In genomic region chr5:74798977-74799911, GRCh38 we compare ENCODE assay signal across 19 cellular contexts. TPM values are rescaled to one million over a fixed set of nuclear protein-coding genes. Genes with fewer than 3 reads are reported as not detected.
A peak's percentile ranks its signal among the peaks of the same experiment; 100 is the strongest.
DNase-seq lines count a peak whose midpoint lies in the region; ATAC-seq and TF ChIP-seq lines count a peak whose summit lies in the region.
"Had no signal": no experiment of that assay in that cellular context is flagged by ENCODE, and none has a peak within 500 bp of the region (broad histone marks: within the 10 kb centered on the region; RNA-seq: fewer than 3 reads in every experiment).

No MANE protein-coding gene starts in this region.

- intact Hi-C loops in ascending aorta (cut with DNase I), result no loop called here

- ATAC-seq in GM23338 (no peak), GM18505 (IDR thresholded peaks at IDR 0.05; ENCODE audit: unreplicated experiment) (no peak)
- ATAC-seq: GM12878; mucosa of descending colon; stimulated activated memory B cell treated with anti-CD40 and anti-IgM and Interleukin-4, amounts not matched to agents 10 μg/mL and 1 μg/mL and 100 μg/mL, for 72 hours had no signal

- no peak overlapping the region for H2AFZ ChIP-seq in GM23338

- TF ChIP-seq CTCF in GM23338 (conservative IDR thresholded peaks at IDR 0.05; ENCODE audit: low read depth in 2 of 2) (no peak), progenitor cell of endocrine pancreas (IDR thresholded peaks at IDR 0.05; ENCODE audit: unreplicated experiment) (no peak), Peyer's patch (IDR thresholded peaks at IDR 0.05) (no peak), ascending aorta (IDR thresholded peaks at IDR 0.05) (no peak)

- H3K4me1 Mint-ChIP-seq in GM23338 (no peaks in the 10 kb centered on the region; the same call in 2 of the 3 replicates), progenitor cell of endocrine pancreas (ENCODE audit: low read depth) (no peaks in the 10 kb centered on the region)
- H3K4me1 Mint-ChIP-seq: activated naive CD8-positive, alpha-beta T cell treated with anti-CD3 and anti-CD28 coated beads, Interleukin-2, amount 10 ng/mL, durations not matched to agents 7 days and 5 days; stimulated activated memory B cell treated with anti-CD40 and anti-IgM and Interleukin-4, amounts not matched to agents 10 μg/mL and 1 μg/mL and 100 μg/mL, for 72 hours had no signal

- peaks cover 77% of the 10 kb centered on the region for H3K36me3 Mint-ChIP-seq in GM23338 (ENCODE audit: low read depth)
- peaks cover 19% of the 10 kb centered on the region for H3K36me3 Mint-ChIP-seq in progenitor cell of endocrine pancreas (ENCODE audit: insufficient read depth)
- H3K36me3 Mint-ChIP-seq: activated naive CD8-positive, alpha-beta T cell treated with anti-CD3 and anti-CD28 coated beads, Interleukin-2, amount 10 ng/mL, durations not matched to agents 7 days and 5 days had no signal

- H3K27ac ChIP-seq in GM23338 (ENCODE audit: low read depth), result peak overlapping the region; percentile 61
- H3K27ac ChIP-seq in Peyer's patch, result no peak overlapping the region
- no peak overlapping the region for H3K27ac ChIP-seq in ascending aorta
- H3K27ac ChIP-seq: esophagus muscularis mucosa, right atrium auricular region had no signal

- no peaks in the 10 kb centered on the region; the same call in 1 of the 2 replicates for H4K20me1 ChIP-seq in GM23338 (replicated peaks; ENCODE audit: insufficient read depth)

- H3K9me3 Mint-ChIP-seq in GM23338, result no peaks in the 10 kb centered on the region; the same call in 2 of the 3 replicates
- H3K9me3 Mint-ChIP-seq in progenitor cell of endocrine pancreas (ENCODE audit: low read depth), result no peaks in the 10 kb centered on the region
- H3K9me3 Mint-ChIP-seq: activated naive CD8-positive, alpha-beta T cell treated with anti-CD3 and anti-CD28 coated beads, Interleukin-2, amount 10 ng/mL, durations not matched to agents 7 days and 5 days; stimulated activated memory B cell treated with anti-CD40 and anti-IgM and Interleukin-4, amounts not matched to agents 10 μg/mL and 1 μg/mL and 100 μg/mL, for 72 hours had no signal

- H3K4me3 Mint-ChIP-seq in GM23338 (no peak overlapping the region), progenitor cell of endocrine pancreas (ENCODE audit: low read depth) (no peak overlapping the region)
- H3K4me3 Mint-ChIP-seq: activated naive CD8-positive, alpha-beta T cell treated with anti-CD3 and anti-CD28 coated beads, Interleukin-2, amount 10 ng/mL, durations not matched to agents 7 days and 5 days; stimulated activated memory B cell treated with anti-CD40 and anti-IgM and Interleukin-4, amounts not matched to agents 10 μg/mL and 1 μg/mL and 100 μg/mL, for 72 hours had no signal

- H3K9me2 ChIP-seq in GM23338 (ENCODE audit: insufficient read depth), result no peaks in the 10 kb centered on the region

- H3K27me3 Mint-ChIP-seq in GM23338 (ENCODE audit: insufficient read depth, low read depth, poor library complexity), result peaks cover 7% of the 10 kb centered on the region
- H3K27me3 Mint-ChIP-seq in progenitor cell of endocrine pancreas, result no peaks in the 10 kb centered on the region
- H3K27me3 Mint-ChIP-seq: activated naive CD8-positive, alpha-beta T cell treated with anti-CD3 and anti-CD28 coated beads, Interleukin-2, amount 10 ng/mL, durations not matched to agents 7 days and 5 days; stimulated activated memory B cell treated with anti-CD40 and anti-IgM and Interleukin-4, amounts not matched to agents 10 μg/mL and 1 μg/mL and 100 μg/mL, for 72 hours had no signal

- H3K27me3 ChIP-seq in GM23338 (ENCODE audit: insufficient read depth), result no peaks in the 10 kb centered on the region
- H3K27me3 ChIP-seq in Peyer's patch, result no peaks in the 10 kb centered on the region
- H3K27me3 ChIP-seq in ascending aorta, result no peaks in the 10 kb centered on the region
- H3K27me3 ChIP-seq: esophagus muscularis mucosa, right atrium auricular region had no signal

- H3K4me3 ChIP-seq in GM23338 (no peak overlapping the region), Peyer's patch (no peak overlapping the region), ascending aorta (no peak overlapping the region)
- H3K4me3 ChIP-seq: esophagus muscularis mucosa, GM12878, mucosa of descending colon, right atrium auricular region had no signal

- H3F3A ChIP-seq in GM23338 (replicated peaks; ENCODE audit: low read depth), result peaks cover 12% of the 10 kb centered on the region

- DNase-seq in GM23338 (ENCODE audit: low spot score) (no peak), anterior cingulate cortex (lab: John Stamatoyannopoulos, UW) (peak in 40 of 58 donors; percentile 1 to 80 (median 37)), hypothalamus (lab: John Stamatoyannopoulos, UW) (peak in 35 of 51 donors; percentile 8 to 80 (median 35)), progenitor cell of endocrine pancreas (ENCODE audit: low spot score, unreplicated experiment) (no peak), Peyer's patch (no peak), ascending aorta (ENCODE audit: low spot score in 2 of 2) (no peak)
- DNase-seq in stimulated activated naive CD4-positive, alpha-beta T cell (lab: John Stamatoyannopoulos, UW), result no peak
- DNase-seq: activated CD4-positive, CD25-positive, alpha-beta regulatory T cell treated with anti-CD3 and anti-CD28 coated beads, Interleukin-2, amount 50 U/mL, for 72 hours; activated naive CD8-positive, alpha-beta T cell treated with anti-CD3 and anti-CD28 coated beads, Interleukin-2, amount 10 ng/mL, durations not matched to agents 7 days and 5 days; BE2C; DMS79 treated with DMSO at 0.1 percent for 48 hours; mucosa of descending colon; NCI-H2227 treated with DMSO at 0.1 percent for 48 hours; stimulated activated CD4-positive, alpha-beta T cell treated with anti-CD3 and anti-CD28 coated beads, Interleukin-4, amount 100 ng/mL, for 4 hours had no signal

- peak overlapping the region; percentile 17; the same call in 1 of the 2 replicates for H3K27ac Mint-ChIP-seq in GM23338
- H3K27ac Mint-ChIP-seq in progenitor cell of endocrine pancreas, result peak overlapping the region; percentile 39
- H3K27ac Mint-ChIP-seq: activated naive CD8-positive, alpha-beta T cell treated with anti-CD3 and anti-CD28 coated beads, Interleukin-2, amount 10 ng/mL, durations not matched to agents 7 days and 5 days; stimulated activated memory B cell treated with anti-CD40 and anti-IgM and Interleukin-4, amounts not matched to agents 10 μg/mL and 1 μg/mL and 100 μg/mL, for 72 hours had no signal

- H3K4me1 ChIP-seq in GM23338 (ENCODE audit: insufficient read depth) (no peaks in the 10 kb centered on the region), Peyer's patch (no peaks in the 10 kb centered on the region), ascending aorta (no peaks in the 10 kb centered on the region)
- H3K4me1 ChIP-seq: BE2C, esophagus muscularis mucosa, right atrium auricular region had no signal

- H3K36me3 ChIP-seq in GM23338 (ENCODE audit: insufficient read depth) (peaks cover 62% of the 10 kb centered on the region), Peyer's patch (no peaks in the 10 kb centered on the region), ascending aorta (no peaks in the 10 kb centered on the region)
- H3K36me3 ChIP-seq: BE2C, esophagus muscularis mucosa, right atrium auricular region had no signal

- H3K9me3 ChIP-seq in Peyer's patch (no peaks in the 10 kb centered on the region), ascending aorta (no peaks in the 10 kb centered on the region)
- H3K9me3 ChIP-seq: BE2C, esophagus muscularis mucosa, mucosa of descending colon, right atrium auricular region had no signal

- H3K4me2 ChIP-seq in GM23338, result no peak overlapping the region

- H3K79me2 ChIP-seq in GM23338 (replicated peaks; ENCODE audit: insufficient read depth), result peaks cover 28% of the 10 kb centered on the region

- TF ChIP-seq POLR2A in Peyer's patch (IDR thresholded peaks at IDR 0.05) (no peak), GM18505 (IDR thresholded peaks at IDR 0.05; ENCODE audit: borderline replicate concordance, extremely low read depth, insufficient read depth, insufficient read length) (no peak)

TF ChIP-seq in GM23338, 12 proteins besides CTCF, POLR2A, EP300 and RAD21 (continues in another document):
- TF ChIP-seq CREB1 (CRISPR knock-in tag; IDR thresholded peaks at IDR 0.05; ENCODE audit: low read depth), result no peak
- TF ChIP-seq JUNB (IDR thresholded peaks at IDR 0.05; ENCODE audit: unreplicated experiment), result no peak
- no peak for TF ChIP-seq ZNF114 (CRISPR knock-in tag; IDR thresholded peaks at IDR 0.05)
- TF ChIP-seq EZH2 (IDR thresholded peaks at IDR 0.05; ENCODE audit: low read depth, unreplicated experiment), result no peak
- TF ChIP-seq, protein P1, sequence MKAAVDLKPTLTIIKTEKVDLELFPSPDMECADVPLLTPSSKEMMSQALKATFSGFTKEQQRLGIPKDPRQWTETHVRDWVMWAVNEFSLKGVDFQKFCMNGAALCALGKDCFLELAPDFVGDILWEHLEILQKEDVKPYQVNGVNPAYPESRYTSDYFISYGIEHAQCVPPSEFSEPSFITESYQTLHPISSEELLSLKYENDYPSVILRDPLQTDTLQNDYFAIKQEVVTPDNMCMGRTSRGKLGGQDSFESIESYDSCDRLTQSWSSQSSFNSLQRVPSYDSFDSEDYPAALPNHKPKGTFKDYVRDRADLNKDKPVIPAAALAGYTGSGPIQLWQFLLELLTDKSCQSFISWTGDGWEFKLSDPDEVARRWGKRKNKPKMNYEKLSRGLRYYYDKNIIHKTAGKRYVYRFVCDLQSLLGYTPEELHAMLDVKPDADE (IDR thresholded peaks at IDR 0.05), result no peak
- no peak for TF ChIP-seq STAT1 (IDR thresholded peaks at IDR 0.05; ENCODE audit: unreplicated experiment)

RNA-seq across cellular contexts. Expression of gene NSA2, which starts 32.2 kb away (rescaled TPM):
- total RNA-seq in GM23338 (2014; rRNA removed; shearing (Covaris generic)), result 103 and 115 TPM in 2 replicates
- polyA plus RNA-seq in GM23338 (2016; fragmentation: Nextera tagmentation; extraction: Ambion mirVana), result 244 and 259 TPM in 2 replicates
- total RNA-seq in progenitor cell of endocrine pancreas (74.8 and 78.3 TPM in 2 replicates), Peyer's patch (10 to 100 TPM; 26.1 to 78.4 (median 40.1) TPM), ascending aorta (103 TPM)

RNA-seq across cellular contexts. Expression of gene GFM2, which starts 32.3 kb away (rescaled TPM):
- total RNA-seq in GM23338 (2014; rRNA removed; shearing (Covaris generic)), result 50.1 and 50.8 TPM in 2 replicates
- polyA plus RNA-seq in GM23338 (2016; fragmentation: Nextera tagmentation; extraction: Ambion mirVana), result 26.6 and 28.5 TPM in 2 replicates
- total RNA-seq in progenitor cell of endocrine pancreas (32.9 and 35.6 TPM in 2 replicates), Peyer's patch (10 to 100 TPM; 21.4 to 45.3 (median 29.2) TPM), ascending aorta (12.7 TPM)

Comparison
In these comparisons a context has a peak if more than half of its experiments do, and no peak if none do; other contexts are left out.
1. DNase-seq: peak in anterior cingulate cortex (40 of 58) and hypothalamus (35 of 51); none in GM23338 (single experiment), progenitor cell of endocrine pancreas (single experiment), Peyer's patch (0 of 3), stimulated activated naive CD4-positive, alpha-beta T cell (0 of 6) and ascending aorta (0 of 2).